Comparison of ENCODE assay signal across 16 cellular contexts in the genomic region with DNA sequence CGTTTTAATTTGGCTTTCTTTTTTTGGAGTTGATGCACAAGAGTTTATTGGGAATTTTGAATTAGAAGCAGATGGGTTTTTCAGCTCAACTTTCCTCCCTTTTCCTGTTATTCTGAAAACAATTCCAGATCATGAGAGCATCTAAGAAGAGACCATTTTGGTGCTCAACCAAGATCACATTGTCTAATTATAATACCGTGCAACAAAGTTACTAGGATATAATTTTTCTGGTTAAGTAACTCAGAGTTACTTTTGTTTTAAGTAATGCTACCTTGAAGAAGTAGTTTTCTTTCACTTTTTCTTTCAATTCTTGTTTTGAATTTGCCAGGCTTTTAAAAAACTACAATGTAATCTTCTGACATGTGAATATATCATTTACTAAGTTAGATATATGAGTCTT.
DNase-seq lines count a peak whose midpoint lies in the region; ATAC-seq and TF ChIP-seq lines count a peak whose summit lies in the region.
"Had no signal": no experiment of that assay in that cellular context is flagged by ENCODE, and none has a peak within 500 bp of the region (broad histone marks: within the 10 kb centered on the region; RNA-seq: fewer than 3 reads in every experiment).

No MANE protein-coding gene starts in this region.

- H3K36me3 Mint-ChIP-seq in natural killer cell treated with Interleukin-12 subunit alpha and Interleukin-12 subunit beta and Interleukin-15 and Interleukin-18, amount 100 ng/mL, for 72 hours: no peaks in the 10 kb centered on the region
- H3K36me3 Mint-ChIP-seq in natural killer cell: no peaks in the 10 kb centered on the region

- peaks cover 13% of the 10 kb centered on the region for H3K4me1 ChIP-seq in vagina
- H3K4me1 ChIP-seq: parathyroid adenoma had no signal

- intact Hi-C loops in natural killer cell (cut with micrococcal nuclease) (no loop called here), vagina (cut with DNase I) (no loop called here)

- peak overlapping the region; percentile 61 for H3K4me3 Mint-ChIP-seq in natural killer cell treated with Interleukin-12 subunit alpha and Interleukin-12 subunit beta and Interleukin-15 and Interleukin-18, amount 100 ng/mL, for 72 hours
- H3K4me3 Mint-ChIP-seq in natural killer cell: no peak overlapping the region
- H3K4me3 Mint-ChIP-seq: stimulated activated naive CD8-positive, alpha-beta T cell treated with anti-CD3 and anti-CD28 coated beads, Interleukin-15, amount 100 ng/mL, for 72 hours had no signal

- H3K27ac Mint-ChIP-seq in natural killer cell treated with Interleukin-12 subunit alpha and Interleukin-12 subunit beta and Interleukin-15 and Interleukin-18, amount 100 ng/mL, for 72 hours: peak overlapping the region; percentile 68 to 82
- no peak overlapping the region for H3K27ac Mint-ChIP-seq in natural killer cell

- H3K36me3 ChIP-seq in vagina: no peaks in the 10 kb centered on the region
- H3K36me3 ChIP-seq: BLaER1 treated with 17β-estradiol and CSF1 and Interleukin-3, amounts not matched to agents 10 nM and 100 nM; spleen had no signal

- H3K9me3 Mint-ChIP-seq in natural killer cell treated with Interleukin-12 subunit alpha and Interleukin-12 subunit beta and Interleukin-15 and Interleukin-18, amount 100 ng/mL, for 72 hours: no peaks in the 10 kb centered on the region
- H3K9me3 Mint-ChIP-seq in natural killer cell: no peaks in the 10 kb centered on the region
- H3K9me3 Mint-ChIP-seq: stimulated activated naive CD8-positive, alpha-beta T cell treated with anti-CD3 and anti-CD28 coated beads, Interleukin-15, amount 100 ng/mL, for 72 hours had no signal

- DNase-seq in natural killer cell treated with Interleukin-12 subunit alpha and Interleukin-12 subunit beta and Interleukin-15 and Interleukin-18, amount 100 ng/mL, for 72 hours (ENCODE audit: low spot score): no peak
- no peak for DNase-seq in natural killer cell
- peak; percentile 54 for DNase-seq in fibroblast of gingiva (ENCODE audit: low read depth)
- DNase-seq in vagina (ENCODE audit: extremely low spot score in 2 of 2): no peak
- DNase-seq in RKO (ENCODE audit: low spot score): no peak
- no peak for DNase-seq in HK-2 (ENCODE audit: unreplicated experiment)
- DNase-seq: amygdala; head of caudate nucleus; NCI-H1694; PC-3; spleen; stimulated activated naive CD8-positive, alpha-beta T cell treated with anti-CD3 and anti-CD28 coated beads, Interleukin-15, amount 100 ng/mL, for 72 hours had no signal

- H3K27me3 ChIP-seq in vagina: no peaks in the 10 kb centered on the region
- H3K27me3 ChIP-seq: BLaER1 treated with 17β-estradiol and CSF1 and Interleukin-3, amounts not matched to agents 10 nM and 100 nM; spleen had no signal

- H3K27me3 Mint-ChIP-seq in natural killer cell treated with Interleukin-12 subunit alpha and Interleukin-12 subunit beta and Interleukin-15 and Interleukin-18, amount 100 ng/mL, for 72 hours: no peaks in the 10 kb centered on the region
- no peaks in the 10 kb centered on the region for H3K27me3 Mint-ChIP-seq in natural killer cell (ENCODE audit: low read depth in 2 of 2)

- H3K27ac ChIP-seq in vagina: peak overlapping the region; percentile 84
- H3K27ac ChIP-seq: BLaER1 treated with 17β-estradiol and CSF1 and Interleukin-3, amounts not matched to agents 10 nM and 100 nM; parathyroid adenoma had no signal

- no peaks in the 10 kb centered on the region for H3K9me3 ChIP-seq in vagina
- H3K9me3 ChIP-seq: BLaER1 treated with 17β-estradiol and CSF1 and Interleukin-3, amounts not matched to agents 10 nM and 100 nM; spleen had no signal

- H3K4me3 ChIP-seq in vagina: no peak overlapping the region
- H3K4me3 ChIP-seq: BLaER1 treated with 17β-estradiol and CSF1 and Interleukin-3, amounts not matched to agents 10 nM and 100 nM; spleen had no signal

- peaks cover 12 to 21% of the 10 kb centered on the region in 2 donors for H3K4me1 Mint-ChIP-seq in natural killer cell treated with Interleukin-12 subunit alpha and Interleukin-12 subunit beta and Interleukin-15 and Interleukin-18, amount 100 ng/mL, for 72 hours (ENCODE audit: low read depth in 2 of 2)
- H3K4me1 Mint-ChIP-seq in natural killer cell: no peaks in the 10 kb centered on the region

- ATAC-seq in natural killer cell treated with Interleukin-12 subunit alpha and Interleukin-12 subunit beta and Interleukin-15 and Interleukin-18, amount 100 ng/mL, for 72 hours: peak; percentile 62 to 72
- ATAC-seq in natural killer cell (no peak), HG03378 (IDR thresholded peaks at IDR 0.05; ENCODE audit: unreplicated experiment) (peak; percentile 55), HG02571 (IDR thresholded peaks at IDR 0.05; ENCODE audit: unreplicated experiment) (no peak)
- ATAC-seq: PC-3; stimulated activated naive CD8-positive, alpha-beta T cell treated with anti-CD3 and anti-CD28 coated beads, Interleukin-15, amount 100 ng/mL, for 72 hours had no signal

- no peak for TF ChIP-seq CTCF in natural killer cell (IDR thresholded peaks at IDR 0.05)
- TF ChIP-seq CTCF in vagina (IDR thresholded peaks at IDR 0.05): no peak

- TF ChIP-seq POLR2A in vagina (IDR thresholded peaks at IDR 0.05): no peak

Comparison
In these comparisons a context has a peak if more than half of its experiments do, and no peak if none do; other contexts are left out.
1. ATAC-seq: peak in natural killer cell treated with Interleukin-12 subunit alpha and Interleukin-12 subunit beta and Interleukin-15 and Interleukin-18, amount 100 ng/mL, for 72 hours (2 of 2) and HG03378 (single experiment); none in natural killer cell (0 of 3) and HG02571 (single experiment).
2. H3K27ac Mint-ChIP-seq: peak in natural killer cell treated with Interleukin-12 subunit alpha and Interleukin-12 subunit beta and Interleukin-15 and Interleukin-18, amount 100 ng/mL, for 72 hours (2 of 2); none in natural killer cell (0 of 2).